11 cellular contexts compared by ENCODE assay signal in genomic region chr16:14528306-14528948, GRCh38.
DNase-seq lines count a peak whose midpoint lies in the region; ATAC-seq, FAIRE-seq and TF ChIP-seq lines count a peak whose summit lies in the region.
"Had no signal": no experiment of that assay in that cellular context is flagged by ENCODE, and none has a peak within 500 bp of the region (broad histone marks: within the 10 kb centered on the region; RNA-seq: fewer than 3 reads in every experiment).

No MANE protein-coding gene starts in this region.

- peaks cover under 1% of the 10 kb centered on the region for H3K9me3 Mint-ChIP-seq in WTC11
- H3K9me3 Mint-ChIP-seq: CD8-positive, alpha-beta memory T cell; natural killer cell treated with Interleukin-12 subunit alpha and Interleukin-12 subunit beta and Interleukin-15 and Interleukin-18, amount 100 ng/mL, for 72 hours had no signal

- peaks cover 44% of the 10 kb centered on the region for H3K4me1 Mint-ChIP-seq in WTC11

- H3K27me3 Mint-ChIP-seq in WTC11 (ENCODE audit: low read depth), result no peaks in the 10 kb centered on the region; the same call in 1 of the 2 replicates
- H3K27me3 Mint-ChIP-seq: CD8-positive, alpha-beta memory T cell; natural killer cell treated with Interleukin-12 subunit alpha and Interleukin-12 subunit beta and Interleukin-15 and Interleukin-18, amount 100 ng/mL, for 72 hours had no signal

- H3K36me3 Mint-ChIP-seq in WTC11, result peaks cover 7% of the 10 kb centered on the region

- in situ Hi-C loops in GM23248 (cut with MboI), result loop anchor here (5.0 to 25.0 kb wide), 2 partner anchors 226 to 591 kb away; no protein-coding TSS in a partner anchor
- in situ Hi-C loops in GM13977 (cut with MboI; ENCODE audit: low pct_unique_long_range_greater_than_20kb, low sequenced_read_pairs, unreplicated experiment), result no loop called here

- H3K36me3 ChIP-seq in GM23248 (ENCODE audit: low read depth) (no peaks in the 10 kb centered on the region), keratinocyte (ENCODE audit: control insufficient read depth in 2 of 2, extremely low read depth in 1 of 2, insufficient read depth in 2 of 2, low read length in 2 of 2) (peaks cover 1 to 3% of the 10 kb centered on the region in 2 experiments), skeletal muscle tissue (ENCODE audit: control insufficient read depth in 3 of 3, insufficient read depth in 3 of 3, low read length in 3 of 3) (peaks cover 0 to 2% (median 0%) of the 10 kb centered on the region in 3 donors)
- H3K36me3 ChIP-seq: MG63 had no signal

- dilution Hi-C loops in keratinocyte (cut with MboI; ENCODE audit: extremely low pct_ligation_motif_present, low sequenced_read_pairs), result no loop called here

- no peak for FAIRE-seq in keratinocyte (lab: Jason Lieb, UNC)

- peak overlapping the region; percentile 66 for H3K27ac Mint-ChIP-seq in WTC11

- no peaks in the 10 kb centered on the region for H3K9me3 ChIP-seq in GM23248 (ENCODE audit: low read depth)
- no peaks in the 10 kb centered on the region for H3K9me3 ChIP-seq in keratinocyte (ENCODE audit: control insufficient read depth, low read depth, low read length)
- no peaks in the 10 kb centered on the region for H3K9me3 ChIP-seq in skeletal muscle tissue (ENCODE audit: control insufficient read depth in 3 of 3, low read length in 3 of 3)
- H3K9me3 ChIP-seq: MG63 had no signal

- H3K9ac ChIP-seq in GM23248 (peak overlapping the region; percentile 79), keratinocyte (ENCODE audit: control insufficient read depth, extremely low read depth, insufficient read depth, low read length) (peak overlapping the region; percentile 69), skeletal muscle tissue (ENCODE audit: low read depth in 1 of 3, low read length in 3 of 3) (peak overlapping the region; percentile 72 to 76 (median 76))

- H3K4me3 ChIP-seq in GM23248 (peak overlapping the region; percentile 67), keratinocyte (ENCODE audit: control insufficient read depth in 2 of 3, extremely low read depth in 1 of 3, insufficient read depth in 2 of 3, low read depth in 1 of 3, low read length in 3 of 3) (no peak overlapping the region), skeletal muscle tissue (ENCODE audit: low read length in 3 of 3) (peak overlapping the region; percentile 4 to 46 (median 38))
- H3K4me3 ChIP-seq: MG63 had no signal

- CTCF ChIA-PET in WTC11 (lab: Charles Lee), result interaction anchor here (0.5 to 4.1 kb wide), 16 partner anchors 9 to 279 kb away, joined by 3 to 35 read pairs (median 3); no protein-coding TSS in a partner anchor

- peak overlapping the region; percentile 77 for H3K27ac ChIP-seq in GM23248
- H3K27ac ChIP-seq in keratinocyte (ENCODE audit: control insufficient read depth, insufficient read depth, low read length), result peak overlapping the region; percentile 76
- H3K27ac ChIP-seq in skeletal muscle tissue (ENCODE audit: low read depth, low read length), result peak overlapping the region; percentile 77

- peaks cover 27% of the 10 kb centered on the region for H3F3A ChIP-seq in GM23248 (ENCODE audit: insufficient read depth)

- H3K79me2 ChIP-seq in GM23248 (ENCODE audit: insufficient read depth), result no peaks in the 10 kb centered on the region
- peaks cover 2% of the 10 kb centered on the region for H3K79me2 ChIP-seq in keratinocyte (ENCODE audit: control insufficient read depth, insufficient read depth, low read length)

- no peaks in the 10 kb centered on the region for H4K20me1 ChIP-seq in GM23248 (ENCODE audit: insufficient read depth)
- no peaks in the 10 kb centered on the region for H4K20me1 ChIP-seq in keratinocyte (ENCODE audit: control insufficient read depth, extremely low read depth, insufficient read depth, low read length)

- ATAC-seq in WTC11, result no peak
- ATAC-seq in GM21367 (IDR thresholded peaks at IDR 0.05; ENCODE audit: unreplicated experiment), result no peak
- ATAC-seq: natural killer cell treated with Interleukin-12 subunit alpha and Interleukin-12 subunit beta and Interleukin-15 and Interleukin-18, amount 100 ng/mL, for 72 hours had no signal

- POLR2A ChIA-PET in WTC11 (lab: Charles Lee), result interaction anchor here (0.6 to 0.8 kb wide), 2 partner anchors 225 to 662 kb away, joined by 3 read pairs; no protein-coding TSS in a partner anchor

- DNase-seq in GM23248, result peak; percentile 14
- no peak for DNase-seq in WTC11 (ENCODE audit: low spot score)
- no peak for DNase-seq in keratinocyte (ENCODE audit: low read depth, low spot score)
- DNase-seq in effector CD8-positive, alpha-beta T cell (lab: John Stamatoyannopoulos, UW), result no peak
- no peak for DNase-seq in OCI-M2 (lab: John Stamatoyannopoulos, UW; ENCODE audit: unreplicated experiment)
- DNase-seq in GM13977 (ENCODE audit: low spot score), result no peak

- no peaks in the 10 kb centered on the region for H3K9me1 ChIP-seq in keratinocyte (ENCODE audit: control insufficient read depth, extremely low read depth, insufficient read depth, low read length)

- no peaks in the 10 kb centered on the region for H3K27me3 ChIP-seq in GM23248 (replicated peaks; ENCODE audit: insufficient read depth)
- H3K27me3 ChIP-seq in keratinocyte (ENCODE audit: control insufficient read depth, extremely low read depth, insufficient read depth, low read length), result no peaks in the 10 kb centered on the region
- no peaks in the 10 kb centered on the region for H3K27me3 ChIP-seq in skeletal muscle tissue (ENCODE audit: control insufficient read depth in 3 of 3, insufficient read depth in 3 of 3, low read length in 3 of 3)
- H3K27me3 ChIP-seq: MG63 had no signal

- peak overlapping the region; percentile 66 for H2AFZ ChIP-seq in GM23248
- H2AFZ ChIP-seq in keratinocyte (ENCODE audit: control insufficient read depth, low read length), result no peak overlapping the region

- no peaks in the 10 kb centered on the region for H3K9me2 ChIP-seq in GM23248 (ENCODE audit: insufficient read depth)

- WGBS in GM23248 (ENCODE audit: low coverage in 1 of 2, low lambda C conversion rate in 2 of 2, missing lambda C conversion rate in 2 of 2), 2 experiments, result 56 to 67% methylated on average over 7 of the region's 7 CpGs

- TF ChIP-seq CTCF in WTC11 (IDR thresholded peaks at IDR 0.05) (no peak), keratinocyte (optimal IDR thresholded peaks at IDR 0.05 in 1 of 3, IDR thresholded peaks at IDR 0.05 in 1 of 3, conservative IDR thresholded peaks at IDR 0.05 in 1 of 3; ENCODE audit: extremely low read depth in 1 of 3, insufficient read depth in 2 of 3, low read length in 3 of 3) (no peak), GM13977 (IDR thresholded peaks at IDR 0.05; ENCODE audit: extremely low read depth, insufficient read depth, missing control alignments) (no peak)

- peaks cover 25% of the 10 kb centered on the region for H3K4me1 ChIP-seq in GM23248 (ENCODE audit: insufficient read depth)
- peaks cover 28% of the 10 kb centered on the region for H3K4me1 ChIP-seq in keratinocyte (ENCODE audit: control insufficient read depth, extremely low read depth, insufficient read depth, low read length)
- H3K4me1 ChIP-seq in skeletal muscle tissue (ENCODE audit: control insufficient read depth in 3 of 3, insufficient read depth in 3 of 3, low read length in 3 of 3), result peaks cover 14 to 30% (median 15%) of the 10 kb centered on the region in 3 donors

- H3K4me2 ChIP-seq in GM23248 (ENCODE audit: unreplicated experiment), result peak overlapping the region; percentile 89
- H3K4me2 ChIP-seq in keratinocyte (ENCODE audit: control insufficient read depth, extremely low read depth, insufficient read depth, low read depth, low read length), result peak overlapping the region; percentile 85

- peak overlapping the region; percentile 33 for H3K4me3 Mint-ChIP-seq in WTC11
- H3K4me3 Mint-ChIP-seq: CD8-positive, alpha-beta memory T cell; natural killer cell treated with Interleukin-12 subunit alpha and Interleukin-12 subunit beta and Interleukin-15 and Interleukin-18, amount 100 ng/mL, for 72 hours had no signal

TF ChIP-seq in WTC11, 78 proteins besides CTCF, POLR2A, EP300 and RAD21 (continues in another document):
- TF ChIP-seq ZNF671 (CRISPR knock-in tag; IDR thresholded peaks at IDR 0.05) (no peak), HMGXB4 (CRISPR knock-in tag; IDR thresholded peaks at IDR 0.05) (no peak), AFF4 (CRISPR knock-in tag; IDR thresholded peaks at IDR 0.05; ENCODE audit: borderline replicate concordance) (no peak)

Comparison
In these comparisons a context has a peak if more than half of its experiments do, and no peak if none do; other contexts are left out.
1. H3K4me3 ChIP-seq: peak in GM23248 (single experiment) and skeletal muscle tissue (3 of 3); none in keratinocyte (0 of 3).
2. Peak in every context shown above with its lines, with median percentiles within 50 percentile points of each other: H3K27ac ChIP-seq and H3K9ac ChIP-seq.